Comparison of ENCODE assay signal across 9 cellular contexts in the genomic region with DNA sequence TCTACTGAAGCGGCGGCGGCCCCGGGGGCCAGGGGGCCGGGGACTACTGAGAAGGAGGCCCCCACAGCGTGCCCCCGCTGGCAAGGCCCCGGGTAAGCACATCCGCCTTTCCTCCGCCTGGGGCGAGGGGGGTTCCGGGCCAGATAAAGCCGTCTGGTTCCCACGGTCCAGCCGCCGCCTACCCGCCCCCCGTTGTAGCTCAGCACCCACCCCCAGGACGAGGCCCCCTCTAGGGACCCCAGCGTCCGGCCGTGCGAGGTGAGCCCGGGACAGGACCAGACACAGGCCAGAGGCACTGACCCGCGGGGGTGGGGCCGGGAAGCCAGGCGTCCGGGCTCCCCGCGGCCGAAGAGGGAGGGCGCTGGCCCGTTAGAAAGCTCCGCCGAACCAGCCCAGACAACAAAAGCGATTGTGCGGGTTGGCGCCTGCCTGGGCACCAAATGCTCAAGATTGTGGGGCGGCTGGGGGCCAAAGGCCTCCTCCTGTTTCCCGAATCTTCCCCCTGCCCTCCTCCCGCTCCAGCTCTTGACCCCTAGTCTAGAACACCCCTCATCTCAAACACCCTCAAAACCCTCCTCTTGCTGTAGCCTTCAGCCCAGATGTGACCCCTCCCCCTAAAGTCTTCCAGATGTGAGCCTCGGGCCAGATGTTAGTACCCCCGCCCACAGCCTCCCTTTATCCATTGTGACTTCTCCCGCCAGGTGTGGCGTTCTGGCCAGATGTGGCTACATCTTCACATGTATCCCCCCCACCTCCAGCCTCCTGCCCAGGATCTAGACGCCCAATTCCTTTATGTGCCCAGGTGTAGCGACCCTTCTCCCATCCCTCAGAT. TPM values are rescaled to one million over a fixed set of nuclear protein-coding genes. Genes with fewer than 3 reads are reported as not detected.
DNase-seq lines count a peak whose midpoint lies in the region; ATAC-seq, FAIRE-seq and TF ChIP-seq lines count a peak whose summit lies in the region.
"Had no signal": no experiment of that assay in that cellular context is flagged by ENCODE, and none has a peak within 500 bp of the region (broad histone marks: within the 10 kb centered on the region; RNA-seq: fewer than 3 reads in every experiment).

No MANE protein-coding gene starts in this region.

- H4K20me1 ChIP-seq in BLaER1, result peaks cover 16% of the 10 kb centered on the region
- no peaks in the 10 kb centered on the region for H4K20me1 ChIP-seq in OCI-LY7 (ENCODE audit: insufficient read depth, low read length)
- H4K20me1 ChIP-seq in endothelial cell of umbilical vein (replicated peaks; ENCODE audit: control insufficient read depth, extremely low read depth, insufficient read depth, low read length), result no peaks in the 10 kb centered on the region

- H3K4me2 ChIP-seq in BLaER1 (peak overlapping the region; percentile 100), OCI-LY7 (ENCODE audit: low read length) (peak overlapping the region; percentile 68; the same call in 1 of the 2 replicates), endothelial cell of umbilical vein (ENCODE audit: insufficient read depth, low read length) (no peak overlapping the region), neuronal stem cell (ENCODE audit: insufficient read depth, low read length, poor library complexity, severe bottlenecking) (no peak overlapping the region)

- H3K9me3 ChIP-seq in BLaER1 (no peaks in the 10 kb centered on the region), OCI-LY7 (ENCODE audit: low read length) (no peaks in the 10 kb centered on the region), endothelial cell of umbilical vein (replicated peaks; ENCODE audit: control insufficient read depth, insufficient read depth, low read length) (no peaks in the 10 kb centered on the region), neuronal stem cell (replicated peaks in 1 of 2; ENCODE audit: control insufficient read depth in 2 of 2, insufficient read depth in 1 of 2, low read depth in 1 of 2, low read length in 2 of 2) (no peaks in the 10 kb centered on the region)

- peaks cover 68% of the 10 kb centered on the region for H3K4me1 ChIP-seq in BLaER1
- peaks cover 60% of the 10 kb centered on the region for H3K4me1 ChIP-seq in OCI-LY7 (ENCODE audit: insufficient read depth, low read length, poor library complexity, severe bottlenecking)
- peaks cover 51% of the 10 kb centered on the region for H3K4me1 ChIP-seq in endothelial cell of umbilical vein (ENCODE audit: control insufficient read depth, extremely low read depth, insufficient read depth, low read length)
- H3K4me1 ChIP-seq in neuronal stem cell (ENCODE audit: control insufficient read depth in 2 of 2, insufficient read depth in 1 of 2, low read depth in 1 of 2, low read length in 2 of 2), result peaks cover 11 to 29% of the 10 kb centered on the region in 2 donors

- peak overlapping the region; percentile 90 for H3K4me3 ChIP-seq in BLaER1
- no peak overlapping the region for H3K4me3 ChIP-seq in OCI-LY7 (ENCODE audit: low read depth, low read length, poor library complexity, severe bottlenecking)
- no peak overlapping the region for H3K4me3 ChIP-seq in endothelial cell of umbilical vein (replicated peaks in 1 of 3; ENCODE audit: insufficient read depth in 1 of 3, low read depth in 1 of 3, low read length in 3 of 3)
- no peak overlapping the region for H3K4me3 ChIP-seq in neuronal stem cell (ENCODE audit: low read length in 2 of 2)

- H3K4ac ChIP-seq in neuronal stem cell (ENCODE audit: low read length), result no peak overlapping the region

- ATAC-seq in GM21360 (IDR thresholded peaks at IDR 0.05; ENCODE audit: unreplicated experiment), result no peak
- ATAC-seq in GM21381 (IDR thresholded peaks at IDR 0.05; ENCODE audit: unreplicated experiment), result no peak

- H3K79me2 ChIP-seq in OCI-LY7 (ENCODE audit: insufficient read depth, low read depth, low read length) (no peaks in the 10 kb centered on the region), endothelial cell of umbilical vein (ENCODE audit: control insufficient read depth, insufficient read depth, low read length) (no peaks in the 10 kb centered on the region)

- no peaks in the 10 kb centered on the region for H3K79me1 ChIP-seq in neuronal stem cell (ENCODE audit: low read depth, low read length)

- H2BK5ac ChIP-seq in neuronal stem cell (ENCODE audit: low read length), result no peak overlapping the region

- no peak overlapping the region for H3K14ac ChIP-seq in neuronal stem cell (ENCODE audit: low read length)

- CTCF ChIA-PET in OCI-LY7 (lab: Charles Lee; ENCODE audit: unreplicated experiment), result interaction anchor here (0.5 to 0.6 kb wide), 3 partner anchors 9 to 189 kb away, joined by 3 to 5 read pairs (median 4); no protein-coding TSS in a partner anchor
- CTCF ChIA-PET in endothelial cell of umbilical vein (lab: Charles Lee), result interaction anchor here (1.0 to 11.0 kb wide), 9 partner anchors 30 to 295 kb away, joined by 3 to 126 read pairs (median 18); partner anchors contain the start of genes BLVRB, C19orf47 and PLD3

- peak overlapping the region; percentile 39 for H3K18ac ChIP-seq in neuronal stem cell (ENCODE audit: low read length)

- POLR2A ChIA-PET in OCI-LY7 (lab: Charles Lee), result no interaction called here
- POLR2A ChIA-PET in endothelial cell of umbilical vein (lab: Charles Lee), result no interaction called here

- H3K36me3 ChIP-seq in BLaER1 (no peaks in the 10 kb centered on the region), OCI-LY7 (ENCODE audit: insufficient read depth, low read length) (no peaks in the 10 kb centered on the region), endothelial cell of umbilical vein (ENCODE audit: control insufficient read depth in 2 of 2, extremely low read depth in 1 of 2, insufficient read depth in 2 of 2, low read length in 2 of 2) (no peaks in the 10 kb centered on the region), neuronal stem cell (replicated peaks in 1 of 2; ENCODE audit: control insufficient read depth in 2 of 2, insufficient read depth in 2 of 2, low read length in 2 of 2) (peaks cover 0 to 44% of the 10 kb centered on the region in 2 donors)

- DNase-seq in OCI-LY7 (ENCODE audit: low spot score) (no peak), endothelial cell of umbilical vein (ENCODE audit: low read depth, low spot score) (no peak), neuronal stem cell (ENCODE audit: low spot score) (no peak), iPS-NIHi11 (ENCODE audit: low spot score) (no peak)
- DNase-seq in activated effector memory CD4-positive, alpha-beta T cell treated with Interleukin-2 at 50 U/mL for 16 hours, result no peak

- BruUV-seq in OCI-LY7 (replicated peaks; lab: Mats Ljungman, UMichigan) (no TSS peak), endothelial cell of umbilical vein (replicated peaks; lab: Mats Ljungman, UMichigan) (no TSS peak)

- WGBS in neuronal stem cell (ENCODE audit: extremely low coverage in 2 of 2, insufficient read length in 2 of 2, insufficient replicate concordance in 1 of 2), 2 donors, result no CpG with 5 or more reads among the region's 48 CpGs

- H2BK15ac ChIP-seq in neuronal stem cell (ENCODE audit: low read length), result no peak overlapping the region

- H3K9me2 ChIP-seq in OCI-LY7 (ENCODE audit: insufficient read depth, low read length), result no peaks in the 10 kb centered on the region

- no peaks in the 10 kb centered on the region for H3K9me1 ChIP-seq in endothelial cell of umbilical vein (replicated peaks; ENCODE audit: control insufficient read depth, extremely low read depth, insufficient read depth, low read length)

- no peak overlapping the region for H2BK120ac ChIP-seq in neuronal stem cell (ENCODE audit: low read depth, low read length)

- no peak for FAIRE-seq in endothelial cell of umbilical vein (lab: Jason Lieb, UNC)
- FAIRE-seq: TTC549 had no signal

- H3K9ac ChIP-seq in BLaER1, result peak overlapping the region; percentile 91
- H3K9ac ChIP-seq in endothelial cell of umbilical vein (replicated peaks; ENCODE audit: extremely low read depth, insufficient read depth, low read length), result no peak overlapping the region
- no peak overlapping the region for H3K9ac ChIP-seq in neuronal stem cell (ENCODE audit: low read depth, low read length, poor library complexity)

- H3K27me3 ChIP-seq in BLaER1 (peaks cover 26% of the 10 kb centered on the region), endothelial cell of umbilical vein (ENCODE audit: control insufficient read depth in 2 of 2, insufficient read depth in 2 of 2, low read length in 2 of 2) (peaks cover 4 to 6% of the 10 kb centered on the region in 2 experiments), neuronal stem cell (ENCODE audit: control insufficient read depth in 3 of 3, insufficient read depth in 3 of 3, low read depth in 1 of 3, low read length in 3 of 3) (peaks cover 0 to 55% (median 8%) of the 10 kb centered on the region in 3 experiments)

- TF ChIP-seq POLR2A in endothelial cell of umbilical vein (IDR thresholded peaks at IDR 0.05; ENCODE audit: low read depth, low read length), result no peak

- H4K8ac ChIP-seq in neuronal stem cell (ENCODE audit: low read depth, low read length), result no peak overlapping the region

- peak overlapping the region; percentile 51 for H2AK5ac ChIP-seq in neuronal stem cell (ENCODE audit: low read depth, low read length)

- dilution Hi-C loops in endothelial cell of umbilical vein (cut with MboI; ENCODE audit: extremely low pct_ligation_motif_present, low sequenced_read_pairs), result no loop called here

- H3K23ac ChIP-seq in neuronal stem cell (ENCODE audit: low read depth, low read length, poor library complexity), result peak overlapping the region; percentile 67

- H2AFZ ChIP-seq in OCI-LY7 (ENCODE audit: low read length) (no peak overlapping the region), endothelial cell of umbilical vein (ENCODE audit: low read depth, low read length) (no peak overlapping the region), neuronal stem cell (ENCODE audit: low read length) (no peak overlapping the region)

- H4K91ac ChIP-seq in neuronal stem cell (ENCODE audit: low read depth, low read length, poor library complexity), result no peak overlapping the region

- H2BK12ac ChIP-seq in neuronal stem cell (ENCODE audit: low read length), result no peak overlapping the region

- intact Hi-C loops in OCI-LY7 (cut with micrococcal nuclease; ENCODE audit: unreplicated experiment) (loop anchor here (10.0 kb wide), 2 partner anchors 174 to 316 kb away; partner anchors contain the start of genes AKT2, MIA and RAB4B), endothelial cell of umbilical vein (cut with micrococcal nuclease) (no loop called here)

- H3K27ac ChIP-seq in BLaER1 (peak overlapping the region; percentile 83), OCI-LY7 (ENCODE audit: low read depth, low read length, poor library complexity, severe bottlenecking) (no peak overlapping the region), endothelial cell of umbilical vein (ENCODE audit: insufficient read depth, low read depth, low read length) (no peak overlapping the region), neuronal stem cell (replicated peaks; ENCODE audit: low read length) (no peak overlapping the region)

- TF ChIP-seq CTCF in OCI-LY7 (conservative IDR thresholded peaks at IDR 0.05; ENCODE audit: low read length) (no peak), endothelial cell of umbilical vein (IDR thresholded peaks at IDR 0.05; ENCODE audit: extremely low read depth in 1 of 2, insufficient read depth in 1 of 2, low read depth in 1 of 2, low read length in 2 of 2) (no peak)

RNA-seq across cellular contexts. Expression of gene LTBP4, which starts 0.9 kb away (rescaled TPM):
- 22.1 and 44.5 TPM in 2 replicates for total RNA-seq in OCI-LY7 (2014; rRNA removed; shearing (Covaris generic))
- total RNA-seq in OCI-LY7 (2022) (108 and 121 TPM in 2 replicates), endothelial cell of umbilical vein (38.0 and 67.4 TPM in 2 replicates)
- 25.9 and 31.4 TPM in 2 replicates for polyA plus RNA-seq in endothelial cell of umbilical vein
- polyA plus RNA-seq in endothelial cell of umbilical vein (2011; cell fraction: cytosol; rRNA removed), result 17.5 and 20.4 TPM in 2 replicates
- polyA plus RNA-seq in endothelial cell of umbilical vein (2011; cell fraction: nucleus; rRNA removed), result 93.6 and 95.8 TPM in 2 replicates
- polyA plus RNA-seq in endothelial cell of umbilical vein (2012), result 72.8 and 137 TPM in 2 replicates
- polyA minus RNA-seq in endothelial cell of umbilical vein, result 18.8 and 20.0 TPM in 2 replicates
- 34.3 TPM for polyA minus RNA-seq in endothelial cell of umbilical vein (2011; cell fraction: cytosol; rRNA and poly(A)+ RNA removed)
- 17.3 and 24.0 TPM in 2 replicates for polyA minus RNA-seq in endothelial cell of umbilical vein (2011; cell fraction: nucleus; rRNA and poly(A)+ RNA removed)
- polyA plus RNA-seq in neuronal stem cell (2013, experiment 1 of 2), result 83.2 TPM
- 84.5 TPM for polyA plus RNA-seq in neuronal stem cell (2013, experiment 2 of 2)

RNA-seq across cellular contexts. Expression of gene SHKBP1, which starts 23.6 kb away (rescaled TPM):
- 42.0 and 49.4 TPM in 2 replicates for total RNA-seq in OCI-LY7 (2014; rRNA removed; shearing (Covaris generic))
- total RNA-seq in OCI-LY7 (2022) (115 and 130 TPM in 2 replicates), endothelial cell of umbilical vein (100 and 106 TPM in 2 replicates)
- 113 and 171 TPM in 2 replicates for polyA plus RNA-seq in endothelial cell of umbilical vein
- 67.5 and 75.3 TPM in 2 replicates for polyA plus RNA-seq in endothelial cell of umbilical vein (2011; cell fraction: cytosol; rRNA removed)
- polyA plus RNA-seq in endothelial cell of umbilical vein (2011; cell fraction: nucleus; rRNA removed), result 115 and 165 TPM in 2 replicates
- polyA plus RNA-seq in endothelial cell of umbilical vein (2012), result 90.1 and 118 TPM in 2 replicates
- 56.6 and 78.9 TPM in 2 replicates for polyA minus RNA-seq in endothelial cell of umbilical vein
- 72.2 TPM for polyA minus RNA-seq in endothelial cell of umbilical vein (2011; cell fraction: cytosol; rRNA and poly(A)+ RNA removed)
- polyA minus RNA-seq in endothelial cell of umbilical vein (2011; cell fraction: nucleus; rRNA and poly(A)+ RNA removed), result 28.8 and 52.6 TPM in 2 replicates
- polyA plus RNA-seq in neuronal stem cell (2013, experiment 1 of 2), result 71.5 TPM
- 74.4 TPM for polyA plus RNA-seq in neuronal stem cell (2013, experiment 2 of 2)

Comparison
In these comparisons a context has a peak if more than half of its experiments do, and no peak if none do; other contexts are left out.
1. H3K4me2 ChIP-seq: peak in BLaER1 (single experiment) and OCI-LY7 (single experiment); none in endothelial cell of umbilical vein (single experiment) and neuronal stem cell (single experiment).